ENCODE assay signal across 1 cellular context in genomic region chr17:43900858-43901754, GRCh38.
TF ChIP-seq lines count a peak whose summit lies in the region.

No MANE protein-coding gene starts in this region.

TF ChIP-seq in IMR-90, 13 proteins besides CTCF, POLR2A, EP300 and RAD21 (continued from another document):
- TF ChIP-seq USF2 (IDR thresholded peaks at IDR 0.05; ENCODE audit: low read depth, low read length) = no peak
